ENCODE assay signal across 1 cellular context in the genomic region with DNA sequence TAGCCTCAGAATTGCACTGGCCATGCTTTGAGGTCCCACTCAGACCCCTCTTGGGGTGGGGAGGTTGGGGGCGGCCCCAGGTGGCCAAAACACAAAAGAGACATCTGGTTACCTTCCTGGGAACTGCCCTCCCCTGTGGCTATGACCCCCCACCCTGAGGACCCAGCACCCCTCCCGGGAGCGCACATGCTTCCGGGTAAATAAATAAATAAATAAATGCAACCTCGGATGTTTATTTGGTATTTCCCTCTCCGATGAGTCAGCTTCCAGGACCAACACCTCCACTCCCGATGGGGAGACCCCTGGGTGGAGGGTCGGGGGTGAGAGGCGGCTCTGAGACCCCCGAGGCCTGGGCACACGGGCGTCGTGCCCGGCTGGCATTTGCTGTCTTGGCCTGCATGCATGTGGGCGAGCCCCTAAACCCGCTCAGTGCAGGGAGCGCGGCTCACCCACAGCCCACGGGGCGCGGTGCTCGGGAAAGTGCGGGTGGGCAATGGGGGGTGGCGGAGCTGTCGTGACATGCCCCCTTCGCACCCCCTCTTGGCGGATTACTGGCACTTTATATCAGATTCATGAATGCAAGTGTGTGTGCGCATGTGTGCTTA.
TF ChIP-seq lines count a peak whose summit lies in the region.

No MANE protein-coding gene starts in this region.

TF ChIP-seq in IMR-90, 13 proteins besides CTCF, POLR2A, EP300 and RAD21:
- TF ChIP-seq CEBPB (IDR thresholded peaks at IDR 0.05; ENCODE audit: low read depth, low read length) (no peak), CHD1 (IDR thresholded peaks at IDR 0.05; ENCODE audit: low read depth, low read length) (no peak), BHLHE40 (IDR thresholded peaks at IDR 0.05; ENCODE audit: low read depth, low read length) (no peak), MAFK (IDR thresholded peaks at IDR 0.05; ENCODE audit: low read depth, low read length) (no peak), MAZ (IDR thresholded peaks at IDR 0.05; ENCODE audit: borderline replicate concordance, low read depth, low read length) (no peak), FOS (IDR thresholded peaks at IDR 0.05; ENCODE audit: low read depth, low read length) (no peak), SMC3 (IDR thresholded peaks at IDR 0.05; ENCODE audit: low read depth, low read length) (no peak), RFX5 (IDR thresholded peaks at IDR 0.05; ENCODE audit: low read depth, low read length) (no peak), RCOR1 (IDR thresholded peaks at IDR 0.05; ENCODE audit: insufficient replicate concordance, low read length) (no peak), MXI1 (IDR thresholded peaks at IDR 0.05; ENCODE audit: borderline replicate concordance, low read depth, low read length) (no peak), NFE2L2 (IDR thresholded peaks at IDR 0.05; ENCODE audit: low read depth, low read length) (no peak)
- TF ChIP-seq, protein P1, sequence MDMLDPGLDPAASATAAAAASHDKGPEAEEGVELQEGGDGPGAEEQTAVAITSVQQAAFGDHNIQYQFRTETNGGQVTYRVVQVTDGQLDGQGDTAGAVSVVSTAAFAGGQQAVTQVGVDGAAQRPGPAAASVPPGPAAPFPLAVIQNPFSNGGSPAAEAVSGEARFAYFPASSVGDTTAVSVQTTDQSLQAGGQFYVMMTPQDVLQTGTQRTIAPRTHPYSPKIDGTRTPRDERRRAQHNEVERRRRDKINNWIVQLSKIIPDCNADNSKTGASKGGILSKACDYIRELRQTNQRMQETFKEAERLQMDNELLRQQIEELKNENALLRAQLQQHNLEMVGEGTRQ (IDR thresholded peaks at IDR 0.05; ENCODE audit: low read depth, low read length): no peak
- TF ChIP-seq, protein P2, sequence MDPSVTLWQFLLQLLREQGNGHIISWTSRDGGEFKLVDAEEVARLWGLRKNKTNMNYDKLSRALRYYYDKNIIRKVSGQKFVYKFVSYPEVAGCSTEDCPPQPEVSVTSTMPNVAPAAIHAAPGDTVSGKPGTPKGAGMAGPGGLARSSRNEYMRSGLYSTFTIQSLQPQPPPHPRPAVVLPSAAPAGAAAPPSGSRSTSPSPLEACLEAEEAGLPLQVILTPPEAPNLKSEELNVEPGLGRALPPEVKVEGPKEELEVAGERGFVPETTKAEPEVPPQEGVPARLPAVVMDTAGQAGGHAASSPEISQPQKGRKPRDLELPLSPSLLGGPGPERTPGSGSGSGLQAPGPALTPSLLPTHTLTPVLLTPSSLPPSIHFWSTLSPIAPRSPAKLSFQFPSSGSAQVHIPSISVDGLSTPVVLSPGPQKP (IDR thresholded peaks at IDR 0.05; ENCODE audit: borderline replicate concordance, low read depth, low read length): no peak
TF ChIP-seq in IMR-90: peak in this region for 0.
